ENCODE assay signal across 31 cellular contexts in genomic region chr12:124073636-124074035, GRCh38.
DNase-seq lines count a peak whose midpoint lies in the region; ATAC-seq, FAIRE-seq and TF ChIP-seq lines count a peak whose summit lies in the region.
"Had no signal": no experiment of that assay in that cellular context is flagged by ENCODE, and none has a peak within 500 bp of the region (broad histone marks: within the 10 kb centered on the region; RNA-seq: fewer than 3 reads in every experiment).

No MANE protein-coding gene starts in this region.

- BruUV-seq in K562 (replicated peaks; lab: Mats Ljungman, UMichigan), result no TSS peak

- intact Hi-C loops in K562 (cut with micrococcal nuclease), result no loop called here

- H4K20me1 ChIP-seq in K562 (replicated peaks; ENCODE audit: control insufficient read depth, insufficient read depth, low read length), result no peaks in the 10 kb centered on the region; the same call in 1 of the 2 replicates

- H2BK12ac ChIP-seq in mesenchymal stem cell (ENCODE audit: low read length in 2 of 2), result no peak overlapping the region

- ATAC-seq in K562, result no peak
- no peak for ATAC-seq in activated T-helper 17 cell treated with anti-CD3 and anti-CD28 coated beads, Interleukin-2, amount 50 U/mL, for 72 hours (replicated peaks)
- ATAC-seq in GM18907 (IDR thresholded peaks at IDR 0.05; ENCODE audit: unreplicated experiment), result no peak
- ATAC-seq in GM19023 (IDR thresholded peaks at IDR 0.05; ENCODE audit: unreplicated experiment), result no peak
- ATAC-seq: foreskin keratinocyte; stimulated activated naive CD8-positive, alpha-beta T cell treated with anti-CD3 and anti-CD28 coated beads, Interleukin-15, Interleukin-2, amounts not matched to agents 100 U/mL and 50 U/mL, for 24 hours had no signal

- TF ChIP-seq POLR2A in K562 (conservative IDR thresholded peaks at IDR 0.05), result no peak

- no peaks in the 10 kb centered on the region for H3K79me2 ChIP-seq in K562 (ENCODE audit: control insufficient read depth, insufficient read depth, low read length)

- H2AFZ ChIP-seq in K562 (ENCODE audit: low read depth, low read length), result no peak overlapping the region
- peak overlapping the region; percentile 10 for H2AFZ ChIP-seq in mesenchymal stem cell (ENCODE audit: low read depth, low read length)

- 0% methylated on average over 6 of the region's 6 CpGs for WGBS in K562 (ENCODE audit: insufficient coverage, low coverage, missing lambda C conversion rate)
- 49% methylated on average over 6 of the region's 6 CpGs for WGBS in mesenchymal stem cell

- H3K4me1 ChIP-seq in K562 (replicated peaks in 1 of 2; ENCODE audit: control insufficient read depth in 2 of 2, insufficient read depth in 2 of 2, low read length in 2 of 2) (peaks cover 0 to 5% of the 10 kb centered on the region in 2 experiments; a peak in 2 of 5 replicates), mesenchymal stem cell (ENCODE audit: control insufficient read depth, insufficient read depth, low read depth, low read length) (no peaks in the 10 kb centered on the region)

- no peak overlapping the region for H2BK120ac ChIP-seq in mesenchymal stem cell (ENCODE audit: low read depth, low read length)

- H3K4me3 ChIP-seq in K562 (no peak overlapping the region), mesenchymal stem cell (ENCODE audit: insufficient read depth in 1 of 2, low read depth in 1 of 2, low read length in 2 of 2) (no peak overlapping the region)
- H3K4me3 ChIP-seq: thyroid gland had no signal

- no peaks in the 10 kb centered on the region for H3K36me3 Mint-ChIP-seq in activated T-helper 17 cell treated with anti-CD3 and anti-CD28 coated beads, Interleukin-2, amount 50 U/mL, for 72 hours (ENCODE audit: low read depth)
- H3K36me3 Mint-ChIP-seq: activated CD4-positive, alpha-beta memory T cell treated with anti-CD3 and anti-CD28 coated beads for 36 hours had no signal

- no peak overlapping the region for H3K4me3 Mint-ChIP-seq in activated T-helper 17 cell treated with anti-CD3 and anti-CD28 coated beads, Interleukin-2, amount 50 U/mL, for 72 hours
- H3K4me3 Mint-ChIP-seq: activated CD4-positive, alpha-beta memory T cell treated with anti-CD3 and anti-CD28 coated beads for 36 hours; B cell; dendritic cell treated with granulocyte-macrophage colony-stimulating factor and Interleukin-4, amounts not matched to agents 40 ng/mL and 50 ng/mL, for 4 days; T-helper 2 cell treated with Interferon-gamma antibody and Interleukin-4, amounts not matched to agents 5 μg/mL and 100 μg/mL, for 36 hours had no signal

- H3K79me1 ChIP-seq in mesenchymal stem cell (replicated peaks; ENCODE audit: low read length, poor library complexity, severe bottlenecking), result no peaks in the 10 kb centered on the region

- no peak for TF ChIP-seq EP300 in K562 (IDR thresholded peaks at IDR 0.05; ENCODE audit: low read length)

- no peak for TF ChIP-seq RAD21 in K562 (CRISPR knock-in tag; conservative IDR thresholded peaks at IDR 0.05 in 1 of 2, IDR thresholded peaks at IDR 0.05 in 1 of 2)

- no peaks in the 10 kb centered on the region for H3K4me1 Mint-ChIP-seq in activated T-helper 17 cell treated with anti-CD3 and anti-CD28 coated beads, Interleukin-2, amount 50 U/mL, for 72 hours
- H3K4me1 Mint-ChIP-seq: B cell had no signal

- H3K4ac ChIP-seq in mesenchymal stem cell (ENCODE audit: low read depth in 1 of 2, low read length in 2 of 2), result no peak overlapping the region

- peak overlapping the region; percentile 42 for H4K8ac ChIP-seq in mesenchymal stem cell (ENCODE audit: low read length)

- in situ Hi-C loops in K562 (cut with MboI), result no loop called here

- H2BK15ac ChIP-seq in mesenchymal stem cell (ENCODE audit: low read depth, poor library complexity, severe bottlenecking), result no peak overlapping the region

- no peak overlapping the region for H3K18ac ChIP-seq in mesenchymal stem cell (ENCODE audit: low read depth in 1 of 2, low read length in 2 of 2)

- H3K9ac ChIP-seq in K562 (ENCODE audit: insufficient read depth in 1 of 2, low read depth in 2 of 2, low read length in 2 of 2) (no peak overlapping the region), mesenchymal stem cell (ENCODE audit: low read length) (no peak overlapping the region)

- CTCF ChIA-PET in K562 (lab: Yijun Ruan, JAX; ENCODE audit: low intra/inter-chr PET ratio), result no interaction called here

- H2BK5ac ChIP-seq in mesenchymal stem cell (ENCODE audit: low read depth, low read length, poor library complexity, severe bottlenecking), result no peak overlapping the region

- no peaks in the 10 kb centered on the region for H3K9me1 ChIP-seq in K562 (ENCODE audit: control insufficient read depth, insufficient read depth, low read length)

- POLR2A ChIA-PET in K562 (lab: Yijun Ruan, JAX), result no interaction called here

- H3K4me2 ChIP-seq in K562 (ENCODE audit: insufficient read depth, low read length) (no peak overlapping the region), mesenchymal stem cell (ENCODE audit: low read length, poor library complexity, severe bottlenecking) (no peak overlapping the region)

- H3K27ac ChIP-seq in K562 (ENCODE audit: extremely low read depth, low read depth, low read length) (no peak overlapping the region), mesenchymal stem cell (ENCODE audit: low read length, poor library complexity, severe bottlenecking) (no peak overlapping the region)
- H3K27ac ChIP-seq: foreskin keratinocyte, thyroid gland, WERI-Rb-1 had no signal

- H3K9me3 Mint-ChIP-seq in activated T-helper 17 cell treated with anti-CD3 and anti-CD28 coated beads, Interleukin-2, amount 50 U/mL, for 72 hours, result no peaks in the 10 kb centered on the region
- H3K9me3 Mint-ChIP-seq: activated CD4-positive, alpha-beta memory T cell treated with anti-CD3 and anti-CD28 coated beads for 36 hours; T-helper 2 cell treated with Interferon-gamma antibody and Interleukin-4, amounts not matched to agents 5 μg/mL and 100 μg/mL, for 36 hours had no signal

- no peak for TF ChIP-seq CTCF in K562 (IDR thresholded peaks at IDR 0.05 in 2 of 3, conservative IDR thresholded peaks at IDR 0.05 in 1 of 3; ENCODE audit: insufficient read depth in 2 of 3, low read depth in 1 of 3, low read length in 3 of 3)

- H3K23ac ChIP-seq in mesenchymal stem cell (ENCODE audit: low read length in 2 of 2), result no peak overlapping the region

- no peak overlapping the region for H4K91ac ChIP-seq in mesenchymal stem cell (ENCODE audit: low read length)

- no peak overlapping the region for H2AK5ac ChIP-seq in mesenchymal stem cell (ENCODE audit: low read length, severe bottlenecking)

- no peak for FAIRE-seq in K562 (lab: Jason Lieb, UNC)
- FAIRE-seq: endothelial cell of umbilical vein, H54, keratinocyte, small intestine had no signal

- no peaks in the 10 kb centered on the region for H3K9me3 ChIP-seq in K562 (replicated peaks; ENCODE audit: control insufficient read depth, insufficient read depth, low read depth, low read length)
- H3K9me3 ChIP-seq in mesenchymal stem cell (ENCODE audit: control insufficient read depth, low read length), result no peaks in the 10 kb centered on the region
- H3K9me3 ChIP-seq: thyroid gland had no signal

- no peak overlapping the region for H3K27ac Mint-ChIP-seq in activated T-helper 17 cell treated with anti-CD3 and anti-CD28 coated beads, Interleukin-2, amount 50 U/mL, for 72 hours
- H3K27ac Mint-ChIP-seq: activated CD4-positive, alpha-beta memory T cell treated with anti-CD3 and anti-CD28 coated beads for 36 hours; B cell; dendritic cell treated with granulocyte-macrophage colony-stimulating factor and Interleukin-4, amounts not matched to agents 40 ng/mL and 50 ng/mL, for 4 days; T-helper 2 cell treated with Interferon-gamma antibody and Interleukin-4, amounts not matched to agents 5 μg/mL and 100 μg/mL, for 36 hours had no signal

- peak; percentile 49 for DNase-seq in A172 (ENCODE audit: low spot score)
- DNase-seq in HT1080 (ENCODE audit: low read depth), result peak; percentile 61
- no peak for DNase-seq in K562 (ENCODE audit: extremely low read depth in 1 of 4, low spot score in 3 of 4)
- peak; percentile 39 for DNase-seq in mesenchymal stem cell
- DNase-seq in AG08396 (ENCODE audit: low spot score), result no peak
- DNase-seq: 8988T; activated CD4-positive, alpha-beta memory T cell treated with anti-CD3 and anti-CD28 coated beads for 36 hours; activated gamma-delta T cell treated with Interleukin-2 at 50 U/mL for 16 hours; amniotic stem cell; Calu3; caudate nucleus; hypothalamus; NCI-H1694; NCI-H2171 treated with DMSO at 0.1 percent for 48 hours; NCI-H524 treated with DMSO at 0.1 percent for 48 hours; nucleus accumbens; small intestine; stimulated activated CD4-positive, alpha-beta T cell treated with anti-CD3 and anti-CD28 coated beads, Interleukin-4, amount 100 ng/mL, for 1 hour; stimulated activated naive CD8-positive, alpha-beta T cell treated with anti-CD3 and anti-CD28 coated beads, Interleukin-15, Interleukin-2, amounts not matched to agents 100 U/mL and 50 U/mL, for 24 hours; thyroid gland; WERI-Rb-1 had no signal

- peaks cover 15% of the 10 kb centered on the region for H3K27me3 Mint-ChIP-seq in activated T-helper 17 cell treated with anti-CD3 and anti-CD28 coated beads, Interleukin-2, amount 50 U/mL, for 72 hours
- H3K27me3 Mint-ChIP-seq: activated CD4-positive, alpha-beta memory T cell treated with anti-CD3 and anti-CD28 coated beads for 36 hours had no signal

- peaks cover 18 to 42% of the 10 kb centered on the region in 2 experiments; a peak in 4 of 5 replicates for H3K27me3 ChIP-seq in K562 (ENCODE audit: control insufficient read depth in 2 of 2, insufficient read depth in 2 of 2, low read length in 2 of 2)
- peaks cover 0 to 3% of the 10 kb centered on the region in 2 experiments for H3K27me3 ChIP-seq in mesenchymal stem cell (ENCODE audit: control insufficient read depth in 1 of 2, insufficient read depth in 1 of 2, low read length in 2 of 2)
- H3K27me3 ChIP-seq: foreskin keratinocyte, thyroid gland had no signal

- H3K14ac ChIP-seq in mesenchymal stem cell (ENCODE audit: low read length in 2 of 2), result no peak overlapping the region

- H3K36me3 ChIP-seq in K562 (ENCODE audit: control insufficient read depth, insufficient read depth, low read length) (no peaks in the 10 kb centered on the region), mesenchymal stem cell (ENCODE audit: control insufficient read depth in 1 of 2, insufficient read depth in 2 of 2, low read depth in 1 of 2, low read length in 2 of 2) (no peaks in the 10 kb centered on the region)
- H3K36me3 ChIP-seq: thyroid gland, WERI-Rb-1 had no signal

TF ChIP-seq in K562, 482 proteins besides CTCF, POLR2A, EP300 and RAD21:
- TF ChIP-seq SRSF3 (IDR thresholded peaks at IDR 0.05; ENCODE audit: insufficient read depth, low read length), result no peak
- peak; percentile 27; the same call in 1 of the 2 replicates for TF ChIP-seq GABPA (tag; conservative IDR thresholded peaks at IDR 0.05; ENCODE audit: low read depth)

Comparison
In these comparisons a context has a peak if more than half of its experiments do, and no peak if none do; other contexts are left out.
1. DNase-seq: peak in A172 (single experiment), HT1080 (single experiment) and mesenchymal stem cell (single experiment); none in K562 (0 of 4) and AG08396 (single experiment).